In the genomic region with DNA sequence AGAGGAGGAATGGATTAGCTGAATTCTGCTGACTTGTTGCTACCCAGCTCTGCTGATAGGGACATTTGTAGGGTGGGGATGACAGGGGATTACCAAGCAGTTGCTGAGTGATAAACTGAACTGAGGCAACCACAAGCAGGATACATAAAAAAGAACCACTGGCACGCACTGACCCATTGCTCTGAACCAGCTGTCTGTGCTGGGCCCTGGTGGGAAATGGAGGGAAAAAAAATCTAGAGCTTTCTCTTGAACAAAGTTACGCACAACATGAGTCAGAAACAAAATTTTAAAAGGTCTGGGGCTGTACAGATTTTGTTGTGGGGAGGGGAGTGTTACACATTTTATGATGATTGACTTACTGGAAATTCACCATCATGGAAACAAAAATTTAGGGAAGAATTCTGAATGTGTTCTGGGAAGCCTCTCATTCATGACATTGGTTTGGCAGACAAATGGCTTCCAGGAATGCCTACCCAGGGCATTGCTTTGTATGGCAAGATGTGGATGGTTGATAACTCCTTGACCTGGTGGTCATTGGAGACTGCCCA, we compare ENCODE assay signal across 8 cellular contexts. TPM values are rescaled to one million over a fixed set of nuclear protein-coding genes. Genes with fewer than 3 reads are reported as not detected.
DNase-seq lines count a peak whose midpoint lies in the region; ATAC-seq and TF ChIP-seq lines count a peak whose summit lies in the region.

No MANE protein-coding gene starts in this region.

- no peak for TF ChIP-seq CTCF in MCF 10A (IDR thresholded peaks at IDR 0.05; ENCODE audit: unreplicated experiment)
- no peak for TF ChIP-seq CTCF in mammary epithelial cell (conservative IDR thresholded peaks at IDR 0.05 in 1 of 2, IDR thresholded peaks at IDR 0.05 in 1 of 2; ENCODE audit: extremely low read depth in 1 of 2, insufficient read depth in 1 of 2, low read depth in 1 of 2, low read length in 2 of 2)

- CTCF ChIA-PET in MCF 10A (lab: Yijun Ruan, JAX): interaction anchor here (0.7 to 1.5 kb wide), 5 partner anchors 10 to 40 kb away, joined by 3 to 4 read pairs (median 3); no protein-coding TSS in a partner anchor
- CTCF ChIA-PET in mammary epithelial cell (lab: Charles Lee; ENCODE audit: low non-redundant PET): no interaction called here
- CTCF ChIA-PET in CD8-positive, alpha-beta memory T cell (lab: Charles Lee): interaction anchor here (1.9 kb wide), 1 partner anchor 31 kb away, joined by 4 read pairs; no protein-coding TSS in a partner anchor

- 86% methylated on average over 2 of the region's 2 CpGs for WGBS in mammary epithelial cell (ENCODE audit: low coverage, missing lambda C conversion rate)

- H3K9me3 ChIP-seq in mammary epithelial cell (replicated peaks; ENCODE audit: insufficient read depth, low read length): no peaks in the 10 kb centered on the region
- no peaks in the 10 kb centered on the region for H3K9me3 ChIP-seq in CD8-positive, alpha-beta memory T cell (ENCODE audit: low read length)

- dilution Hi-C loops in mammary epithelial cell (cut with HindIII; ENCODE audit: low sequenced_read_pairs): no loop called here

- peak overlapping the region; percentile 29 for H3K4me3 Mint-ChIP-seq in MCF 10A (ENCODE audit: unreplicated experiment)
- H3K4me3 Mint-ChIP-seq in activated T-helper 17 cell treated with anti-CD3 and anti-CD28 coated beads, Interleukin-2, amount 50 U/mL, for 72 hours: peak overlapping the region; percentile 48
- H3K4me3 Mint-ChIP-seq in naive B cell: no peak overlapping the region
- peak overlapping the region in 1 of 7 donors; percentile 32 for H3K4me3 Mint-ChIP-seq in CD8-positive, alpha-beta memory T cell

- H3K4me3 ChIP-seq in mammary epithelial cell (replicated peaks in 1 of 3; ENCODE audit: insufficient read depth in 1 of 3, low read depth in 2 of 3, low read length in 3 of 3): no peak overlapping the region
- no peak overlapping the region for H3K4me3 ChIP-seq in CD8-positive, alpha-beta memory T cell (ENCODE audit: low read length)

- no peaks in the 10 kb centered on the region for H3K36me3 ChIP-seq in mammary epithelial cell (ENCODE audit: insufficient read depth, low read length)
- H3K36me3 ChIP-seq in CD8-positive, alpha-beta memory T cell (ENCODE audit: insufficient read depth, low read length): no peaks in the 10 kb centered on the region

- H3K27ac Mint-ChIP-seq in MCF 10A (ENCODE audit: low read depth, unreplicated experiment): peak overlapping the region; percentile 64
- H3K27ac Mint-ChIP-seq in activated T-helper 17 cell treated with anti-CD3 and anti-CD28 coated beads, Interleukin-2, amount 50 U/mL, for 72 hours: peak overlapping the region; percentile 84
- H3K27ac Mint-ChIP-seq in naive B cell: peak overlapping the region in 2 of 6 donors; percentile 41 to 69
- H3K27ac Mint-ChIP-seq in CD8-positive, alpha-beta memory T cell: peak overlapping the region in 2 of 8 donors; percentile 0 to 81

- BruUV-seq in MCF 10A (replicated peaks; lab: Mats Ljungman, UMichigan): no TSS peak
- no TSS peak for BruUV-seq in mammary epithelial cell (replicated peaks; lab: Mats Ljungman, UMichigan)

- H3K27me3 ChIP-seq in mammary epithelial cell (ENCODE audit: insufficient read depth, low read length): no peaks in the 10 kb centered on the region
- no peaks in the 10 kb centered on the region for H3K27me3 ChIP-seq in CD8-positive, alpha-beta memory T cell (ENCODE audit: insufficient read depth, low read length, poor library complexity, severe bottlenecking)

- H3K4me1 Mint-ChIP-seq in MCF 10A (ENCODE audit: insufficient read depth, unreplicated experiment) (peaks cover 42% of the 10 kb centered on the region), naive B cell (peaks cover 22 to 37% (median 34%) of the 10 kb centered on the region in 3 donors)
- peaks cover 26% of the 10 kb centered on the region for H3K4me1 Mint-ChIP-seq in activated T-helper 17 cell treated with anti-CD3 and anti-CD28 coated beads, Interleukin-2, amount 50 U/mL, for 72 hours
- H3K4me1 Mint-ChIP-seq in CD8-positive, alpha-beta memory T cell: peaks cover 42 to 83% (median 78%) of the 10 kb centered on the region in 3 donors

- peaks cover 31% of the 10 kb centered on the region for H3K4me1 ChIP-seq in mammary epithelial cell (ENCODE audit: insufficient read depth, low read length)
- no peaks in the 10 kb centered on the region for H3K4me1 ChIP-seq in CD8-positive, alpha-beta memory T cell (ENCODE audit: insufficient read depth, low read length)

- intact Hi-C loops in MCF 10A (cut with micrococcal nuclease) (no loop called here), mammary epithelial cell (cut with micrococcal nuclease) (no loop called here)

- no peak overlapping the region for H2AFZ ChIP-seq in mammary epithelial cell (ENCODE audit: low read depth, low read length)

- no peak overlapping the region for H3K4me2 ChIP-seq in mammary epithelial cell (ENCODE audit: insufficient read depth, low read depth, low read length)

- no peak overlapping the region for H3K9ac ChIP-seq in mammary epithelial cell (ENCODE audit: insufficient read depth, low read length)

- H3K27me3 Mint-ChIP-seq in MCF 10A (ENCODE audit: insufficient read depth, unreplicated experiment): no peaks in the 10 kb centered on the region
- H3K27me3 Mint-ChIP-seq in activated T-helper 17 cell treated with anti-CD3 and anti-CD28 coated beads, Interleukin-2, amount 50 U/mL, for 72 hours: no peaks in the 10 kb centered on the region
- no peaks in the 10 kb centered on the region for H3K27me3 Mint-ChIP-seq in naive B cell
- H3K27me3 Mint-ChIP-seq in CD8-positive, alpha-beta memory T cell: no peaks in the 10 kb centered on the region

- peak; percentile 76 for ATAC-seq in HG03159 (IDR thresholded peaks at IDR 0.05; ENCODE audit: unreplicated experiment)
- ATAC-seq in activated T-helper 17 cell treated with anti-CD3 and anti-CD28 coated beads, Interleukin-2, amount 50 U/mL, for 72 hours (replicated peaks): peak; percentile 97
- ATAC-seq in naive B cell (ENCODE audit: low read depth in 2 of 2): peak; percentile 23 to 45

- in situ Hi-C loops in mammary epithelial cell (cut with MboI; ENCODE audit: low sequenced_read_pairs in 2 of 2): no loop called here

- no peak for DNase-seq in MCF 10A (ENCODE audit: unreplicated experiment)
- no peak for DNase-seq in mammary epithelial cell
- no peak for DNase-seq in naive B cell
- DNase-seq in CD8-positive, alpha-beta memory T cell: no peak
- no peak for DNase-seq in NCI-H187 (lab: John Stamatoyannopoulos, UW)
- no peak for DNase-seq in activated CD4-positive, alpha-beta T cell treated with anti-CD3 and anti-CD28 coated beads, Interleukin-2, amount 50 U/mL, for 1 hour

- H3K9me3 Mint-ChIP-seq in MCF 10A (ENCODE audit: unreplicated experiment): no peaks in the 10 kb centered on the region
- H3K9me3 Mint-ChIP-seq in activated T-helper 17 cell treated with anti-CD3 and anti-CD28 coated beads, Interleukin-2, amount 50 U/mL, for 72 hours: no peaks in the 10 kb centered on the region
- no peaks in the 10 kb centered on the region for H3K9me3 Mint-ChIP-seq in naive B cell
- H3K9me3 Mint-ChIP-seq in CD8-positive, alpha-beta memory T cell: no peaks in the 10 kb centered on the region

- no peaks in the 10 kb centered on the region for H4K20me1 ChIP-seq in mammary epithelial cell (ENCODE audit: insufficient read depth, low read length)

- POLR2A ChIA-PET in MCF 10A (lab: Yijun Ruan, JAX): interaction anchor here (0.7 to 3.5 kb wide), 10 partner anchors 10 to 78 kb away, joined by 3 to 27 read pairs (median 6); no protein-coding TSS in a partner anchor
- POLR2A ChIA-PET in CD8-positive, alpha-beta memory T cell (lab: Charles Lee): interaction anchor here (1.4 kb wide), 1 partner anchor 23 kb away, joined by 3 read pairs; no protein-coding TSS in a partner anchor

- H3K36me3 Mint-ChIP-seq in MCF 10A (ENCODE audit: insufficient read depth, unreplicated experiment) (peaks cover 22% of the 10 kb centered on the region), naive B cell (no peaks in the 10 kb centered on the region)
- peaks cover 7% of the 10 kb centered on the region for H3K36me3 Mint-ChIP-seq in activated T-helper 17 cell treated with anti-CD3 and anti-CD28 coated beads, Interleukin-2, amount 50 U/mL, for 72 hours (ENCODE audit: low read depth)
- H3K36me3 Mint-ChIP-seq in CD8-positive, alpha-beta memory T cell: peaks cover 0 to 8% (median 3%) of the 10 kb centered on the region in 3 donors

- no peak overlapping the region for H3K27ac ChIP-seq in mammary epithelial cell (ENCODE audit: insufficient read depth, low read depth, low read length)
- H3K27ac ChIP-seq in CD8-positive, alpha-beta memory T cell (ENCODE audit: low read depth, low read length): no peak overlapping the region

- peaks cover 90% of the 10 kb centered on the region for H3K79me2 ChIP-seq in mammary epithelial cell (ENCODE audit: insufficient read depth, low read length)

RNA-seq across cellular contexts. Expression of gene FOXO3, which starts 37.7 kb away (rescaled TPM):
- total RNA-seq in MCF 10A (2022): 51.9 and 53.0 TPM in 2 replicates
- total RNA-seq in mammary epithelial cell: 10 to 100 TPM; 31.2 to 53.5 TPM
- 23.3 TPM for polyA plus RNA-seq in mammary epithelial cell
- 73.1 TPM for polyA minus RNA-seq in mammary epithelial cell
- 10 to 100 TPM; 10.4 to 21.3 TPM for total RNA-seq in activated T-helper 17 cell treated with anti-CD3 and anti-CD28 coated beads, Interleukin-2, amount 50 U/mL, for 72 hours
- 10 to 100 TPM in 5 of 6 donors, 1 to 10 TPM in 1; 9.9 to 25.6 (median 13.6) TPM for polyA plus RNA-seq in naive B cell (ENCODE audit: low read depth in 6 of 6)
- total RNA-seq in CD8-positive, alpha-beta memory T cell: 10 to 100 TPM; 14.1 to 15.0 TPM
- polyA plus RNA-seq in CD8-positive, alpha-beta memory T cell: 31.1 TPM

Comparison
In these comparisons a context has a peak if more than half of its experiments do, and no peak if none do; other contexts are left out.
1. H3K4me3 Mint-ChIP-seq: peak in MCF 10A (single experiment) and activated T-helper 17 cell treated with anti-CD3 and anti-CD28 coated beads, Interleukin-2, amount 50 U/mL, for 72 hours (single experiment); none in naive B cell (0 of 8).
2. ATAC-seq: peak in every context shown above with its lines; median percentile 97 in activated T-helper 17 cell treated with anti-CD3 and anti-CD28 coated beads, Interleukin-2, amount 50 U/mL, for 72 hours; 76 in HG03159; 34 in naive B cell.